27 cellular contexts compared by ENCODE assay signal in genomic region chr10:123912466-123913201, GRCh38. TPM values are rescaled to one million over a fixed set of nuclear protein-coding genes. Genes with fewer than 3 reads are reported as not detected.
DNase-seq lines count a peak whose midpoint lies in the region; ATAC-seq and TF ChIP-seq lines count a peak whose summit lies in the region.
"Had no signal": no experiment of that assay in that cellular context is flagged by ENCODE, and none has a peak within 500 bp of the region (broad histone marks: within the 10 kb centered on the region; RNA-seq: fewer than 3 reads in every experiment).

No MANE protein-coding gene starts in this region.

- TF ChIP-seq POLR2A in sigmoid colon (IDR thresholded peaks at IDR 0.05) = no peak

- no peaks in the 10 kb centered on the region for H3K9me2 ChIP-seq in hepatocyte (replicated peaks; ENCODE audit: insufficient read depth)
- H3K9me2 ChIP-seq: SK-N-SH had no signal

- no peaks in the 10 kb centered on the region for H3K79me2 ChIP-seq in hepatocyte

- H3K4me1 ChIP-seq in sigmoid colon = peaks cover 0 to 38% (median 27%) of the 10 kb centered on the region in 4 donors
- peaks cover 4% of the 10 kb centered on the region for H3K4me1 ChIP-seq in hepatocyte (ENCODE audit: insufficient read depth)
- H3K4me1 ChIP-seq: foreskin keratinocyte, psoas muscle had no signal

- no peak for TF ChIP-seq EP300 in sigmoid colon (IDR thresholded peaks at IDR 0.05)

- DNase-seq in NCI-H1092 treated with DMSO at 0.1 percent for 48 hours (lab: John Stamatoyannopoulos, UW) = peak; percentile 16
- no peak for DNase-seq in NCI-H1092 (lab: John Stamatoyannopoulos, UW)
- DNase-seq in H7 = peak; percentile 54
- peak; percentile 70 for DNase-seq in NCI-H510A treated with DMSO at 0.1 percent for 48 hours (lab: John Stamatoyannopoulos, UW)
- DNase-seq in sigmoid colon = no peak
- no peak for DNase-seq in activated naive CD4-positive, alpha-beta T cell treated with Interleukin-2 at 50 U/mL for 16 hours
- no peak for DNase-seq in hepatocyte (ENCODE audit: low spot score)
- DNase-seq: activated CD4-positive, alpha-beta memory T cell treated with anti-CD3 and anti-CD28 coated beads, Interleukin-2, amount 10 ng/mL, durations not matched to agents 7 days and 5 days; activated CD4-positive, alpha-beta T cell treated with anti-CD3 and anti-CD28 coated beads for 1 hour; activated CD8-positive, alpha-beta memory T cell treated with anti-CD3 and anti-CD28 coated beads, Interleukin-2, amount 50 U/mL, for 4 hours; activated naive CD4-positive, alpha-beta T cell treated with anti-CD3 and anti-CD28 coated beads, Interleukin-2, amount 10 ng/mL, durations not matched to agents 7 days and 5 days; adrenal gland; cerebellar nuclear complex; foreskin keratinocyte; GM23248; head of caudate nucleus; kidney; occipital lobe; psoas muscle; SK-N-SH; stimulated activated CD4-positive, alpha-beta T cell treated with anti-CD3 and anti-CD28 coated beads, Interleukin-4, amount 100 ng/mL, for 1 hour; T-helper 17 cell had no signal

- H3K27ac ChIP-seq in sigmoid colon = peak overlapping the region in 3 of 4 donors; percentile 43 to 66 (median 63)
- H3K27ac ChIP-seq in hepatocyte = no peak overlapping the region
- H3K27ac ChIP-seq: 22Rv1, adrenal gland, foreskin keratinocyte, GM23248, psoas muscle, tibial nerve had no signal

- no peak overlapping the region for H3K4me2 ChIP-seq in hepatocyte
- H3K4me2 ChIP-seq: SK-N-SH had no signal

- H3K27me3 ChIP-seq in H7 (ENCODE audit: control insufficient read depth, insufficient read depth, low read length) (no peaks in the 10 kb centered on the region; the same call in 1 of the 2 replicates), sigmoid colon (no peaks in the 10 kb centered on the region), hepatocyte (peaks cover 9% of the 10 kb centered on the region)
- H3K27me3 ChIP-seq: adrenal gland, tibial nerve had no signal

- TF ChIP-seq CTCF in sigmoid colon (IDR thresholded peaks at IDR 0.05) (no peak), hepatocyte (IDR thresholded peaks at IDR 0.05; ENCODE audit: poor library complexity) (no peak)

- 53 to 68% methylated on average over 7 of the region's 7 CpGs for WGBS in sigmoid colon, 2 donors
- WGBS in hepatocyte (ENCODE audit: low lambda C conversion rate, missing lambda C conversion rate) = 66% methylated on average over 7 of the region's 7 CpGs

- no peak overlapping the region for H2AFZ ChIP-seq in hepatocyte
- H2AFZ ChIP-seq: GM23248 had no signal

- no peak for ATAC-seq in HG03280 (IDR thresholded peaks at IDR 0.05; ENCODE audit: unreplicated experiment)
- ATAC-seq: esophagus mucosa, foreskin keratinocyte, psoas muscle, Right ventricle myocardium inferior, T-helper 17 cell had no signal

- intact Hi-C loops in sigmoid colon (cut with DNase I) = loop anchor here (5.0 kb wide), 1 partner anchor 50 kb away; no protein-coding TSS in a partner anchor

- no peaks in the 10 kb centered on the region for H4K20me1 ChIP-seq in hepatocyte (ENCODE audit: insufficient read depth, poor library complexity, severe bottlenecking)

- H3K9me3 ChIP-seq in sigmoid colon (no peaks in the 10 kb centered on the region), hepatocyte (ENCODE audit: low read depth) (no peaks in the 10 kb centered on the region)
- H3K9me3 ChIP-seq: adrenal gland, psoas muscle, SK-N-SH had no signal

- H3K4me3 ChIP-seq in H7 (ENCODE audit: insufficient read depth, low read depth, low read length) (no peak overlapping the region), sigmoid colon (no peak overlapping the region), hepatocyte (no peak overlapping the region)
- H3K4me3 ChIP-seq: adrenal gland, GM23248, psoas muscle, tibial nerve had no signal

- H3K36me3 ChIP-seq in H7 (replicated peaks; ENCODE audit: control insufficient read depth, insufficient read depth, low read length) = no peaks in the 10 kb centered on the region
- H3K36me3 ChIP-seq in sigmoid colon = no peaks in the 10 kb centered on the region
- no peaks in the 10 kb centered on the region for H3K36me3 ChIP-seq in hepatocyte (replicated peaks; ENCODE audit: insufficient read depth, low read depth)
- H3K36me3 ChIP-seq: adrenal gland, tibial nerve had no signal

RNA-seq across cellular contexts. Expression of gene CPXM2, which starts 21.0 kb away (rescaled TPM):
- 2.9 and 3.1 TPM in 2 replicates for total RNA-seq in H7 (2014; rRNA removed; shearing (Covaris generic))
- total RNA-seq in sigmoid colon (100 to 1,000 TPM in 2 of 4 donors, 10 to 100 TPM in 2; 48.5 to 153 (median 106) TPM), hepatocyte (4.9 and 5.3 TPM in 2 replicates)
- polyA plus RNA-seq in sigmoid colon (1 to 10 TPM in 2 of 3 donors, under 1 TPM in 1; 0.69 to 6.7 (median 1.2) TPM), hepatocyte (0.88 and 3.7 TPM in 2 replicates)
- total RNA-seq: activated CD4-positive, alpha-beta memory T cell treated with anti-CD3 and anti-CD28 coated beads, Interleukin-2, amount 10 ng/mL, durations not matched to agents 7 days and 5 days; foreskin keratinocyte had no signal
- polyA plus RNA-seq: foreskin keratinocyte, SK-N-SH had no signal

Comparison
In these comparisons a context has a peak if more than half of its experiments do, and no peak if none do; other contexts are left out.
1. DNase-seq: peak in NCI-H1092 treated with DMSO at 0.1 percent for 48 hours (single experiment), H7 (single experiment) and NCI-H510A treated with DMSO at 0.1 percent for 48 hours (single experiment); none in NCI-H1092 (single experiment), sigmoid colon (single experiment), activated naive CD4-positive, alpha-beta T cell treated with Interleukin-2 at 50 U/mL for 16 hours (single experiment) and hepatocyte (single experiment).